In genomic region chr9:87535817-87536539, GRCh38 we compare ENCODE assay signal across 9 cellular contexts. TPM values are rescaled to one million over a fixed set of nuclear protein-coding genes. Genes with fewer than 3 reads are reported as not detected.
DNase-seq lines count a peak whose midpoint lies in the region; ATAC-seq and TF ChIP-seq lines count a peak whose summit lies in the region.
"Had no signal": no experiment of that assay in that cellular context is flagged by ENCODE, and none has a peak within 500 bp of the region (broad histone marks: within the 10 kb centered on the region; RNA-seq: fewer than 3 reads in every experiment).

No MANE protein-coding gene starts in this region.

- H3K4me3 ChIP-seq in iPS-20b (ENCODE audit: low read length): no peak overlapping the region
- no peak overlapping the region for H3K4me3 ChIP-seq in uterus

- TF ChIP-seq POLR2A in GM18505 (IDR thresholded peaks at IDR 0.05; ENCODE audit: borderline replicate concordance, extremely low read depth, insufficient read depth, insufficient read length) (peak; percentile 43), uterus (IDR thresholded peaks at IDR 0.05) (no peak)

- H3K36me3 ChIP-seq in iPS-20b (ENCODE audit: insufficient read depth, low read depth, low read length): peaks cover 8% of the 10 kb centered on the region
- H3K36me3 ChIP-seq in uterus: no peaks in the 10 kb centered on the region

- H3K27ac ChIP-seq in iPS-20b (ENCODE audit: low read length): no peak overlapping the region
- H3K27ac ChIP-seq in uterus: no peak overlapping the region
- H3K27ac ChIP-seq in caudate nucleus (ENCODE audit: low read depth, low read length): no peak overlapping the region
- H3K27ac ChIP-seq in RWPE1: no peak overlapping the region

- H3K9ac ChIP-seq in iPS-20b (ENCODE audit: low read depth, low read length): peak overlapping the region; percentile 52; the same call in 1 of the 2 replicates

- no peaks in the 10 kb centered on the region for H3K9me3 ChIP-seq in iPS-20b (ENCODE audit: insufficient read depth, low read depth, low read length)
- H3K9me3 ChIP-seq in uterus: no peaks in the 10 kb centered on the region

- ATAC-seq in GM18505 (IDR thresholded peaks at IDR 0.05; ENCODE audit: unreplicated experiment) (peak; percentile 67), GM21360 (IDR thresholded peaks at IDR 0.05; ENCODE audit: unreplicated experiment) (peak; percentile 78), HG03342 (IDR thresholded peaks at IDR 0.05; ENCODE audit: unreplicated experiment) (peak; percentile 84)

- H3K4me1 ChIP-seq in iPS-20b (ENCODE audit: insufficient read depth, low read length) (peaks cover 21% of the 10 kb centered on the region), uterus (no peaks in the 10 kb centered on the region)

- DNase-seq in uterus (no peak), posterior vena cava (ENCODE audit: low spot score) (no peak), caudate nucleus (lab: John Stamatoyannopoulos, UW) (no peak), RWPE1 (ENCODE audit: low spot score) (no peak)
- DNase-seq: amygdala had no signal

- intact Hi-C loops in uterus (cut with DNase I; ENCODE audit: low total_unique reads) (no loop called here), posterior vena cava (cut with DNase I) (no loop called here)

- TF ChIP-seq CTCF in uterus (IDR thresholded peaks at IDR 0.05): no peak
- no peak for TF ChIP-seq CTCF in RWPE1 (conservative IDR thresholded peaks at IDR 0.05; ENCODE audit: low read depth)

- H3K27me3 ChIP-seq in iPS-20b (ENCODE audit: insufficient read depth, low read length): no peaks in the 10 kb centered on the region
- no peaks in the 10 kb centered on the region for H3K27me3 ChIP-seq in uterus

- CTCF ChIA-PET in RWPE1 (lab: Yijun Ruan, JAX): interaction anchor here (0.7 kb wide), 2 partner anchors 21 to 50 kb away, joined by 3 read pairs; no protein-coding TSS in a partner anchor

- POLR2A ChIA-PET in RWPE1 (lab: Yijun Ruan, JAX; ENCODE audit: low non-redundant PET): no interaction called here

RNA-seq across cellular contexts. Expression of gene DAPK1, which starts 38.3 kb away (rescaled TPM):
- total RNA-seq in uterus (10 to 100 TPM; 19.1 to 44.8 (median 40.4) TPM), posterior vena cava (10 to 100 TPM; 33.2 to 34.3 TPM)
